ENCODE assay signal across 6 cellular contexts in the genomic region with DNA sequence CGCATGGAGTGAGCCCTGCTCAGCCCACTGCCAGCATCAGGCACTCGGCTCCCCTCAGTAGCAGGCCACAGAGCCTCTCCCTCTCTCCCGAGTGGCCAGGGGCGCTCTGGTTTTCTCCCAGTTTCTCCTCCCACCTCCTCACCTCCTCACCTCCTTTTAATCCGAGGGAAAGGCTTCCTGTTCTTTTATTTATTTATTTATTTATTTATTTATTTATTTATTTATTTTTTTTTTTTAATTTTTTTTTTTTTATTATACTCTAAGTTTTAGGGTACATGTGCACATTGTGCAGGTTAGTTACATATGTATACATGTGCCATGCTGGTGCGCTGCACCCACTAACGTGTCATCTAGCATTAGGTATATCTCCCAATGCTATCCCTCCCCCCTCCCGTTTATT. TPM values are rescaled to one million over a fixed set of nuclear protein-coding genes. Genes with fewer than 3 reads are reported as not detected.
"Had no signal": no experiment of that assay in that cellular context is flagged by ENCODE, and none has a peak within 500 bp of the region (broad histone marks: within the 10 kb centered on the region; RNA-seq: fewer than 3 reads in every experiment).

No MANE protein-coding gene starts in this region.

RNA-seq across cellular contexts. Expression of gene RFX8, which starts 29.8 kb away (rescaled TPM):
- total RNA-seq: naive thymus-derived CD8-positive, alpha-beta T cell; osteocyte; progenitor cell of endocrine pancreas; renal cortical epithelial cell; right lobe of liver had no signal
- polyA plus RNA-seq: naive thymus-derived CD8-positive, alpha-beta T cell; neural cell had no signal
